ENCODE assay signal across 14 cellular contexts in the genomic region with DNA sequence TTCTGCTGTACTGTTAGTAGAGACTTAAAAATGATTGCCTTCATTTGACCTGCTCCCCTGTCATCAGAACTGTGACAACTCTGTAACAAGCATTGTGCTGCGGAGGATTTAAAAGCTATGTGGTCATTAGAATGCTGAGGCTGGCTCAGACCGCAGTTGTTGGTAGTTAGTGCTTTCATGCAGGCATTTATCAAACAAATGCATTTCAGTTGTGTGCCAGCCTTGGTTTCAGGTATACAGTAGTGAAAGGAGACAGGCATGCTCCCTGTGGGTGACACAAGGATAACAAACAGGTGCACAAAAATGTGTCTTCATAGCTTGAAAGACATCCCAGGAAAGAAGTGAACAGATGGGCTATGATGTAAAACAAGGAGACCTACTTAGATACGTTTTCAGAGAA.
DNase-seq lines count a peak whose midpoint lies in the region; ATAC-seq and TF ChIP-seq lines count a peak whose summit lies in the region.
"Had no signal": no experiment of that assay in that cellular context is flagged by ENCODE, and none has a peak within 500 bp of the region (broad histone marks: within the 10 kb centered on the region; RNA-seq: fewer than 3 reads in every experiment).

No MANE protein-coding gene starts in this region.

- no peak overlapping the region for H3K23ac ChIP-seq in mesendoderm (ENCODE audit: low read length)

- no peaks in the 10 kb centered on the region for H3K9me3 ChIP-seq in body of pancreas

- H3K79me2 ChIP-seq in mesendoderm (ENCODE audit: control insufficient read depth, insufficient read depth, low read length): peaks cover 12% of the 10 kb centered on the region

- intact Hi-C loops in Right ventricle myocardium superior (cut with DNase I): loop anchor here (10.0 kb wide), 1 partner anchor 51 kb away; no protein-coding TSS in a partner anchor
- intact Hi-C loops in cardiac septum (cut with DNase I): no loop called here
- intact Hi-C loops in body of pancreas (cut with DNase I): no loop called here

- peak overlapping the region; percentile 36 for H3K4ac ChIP-seq in mesendoderm (ENCODE audit: low read depth, low read length)

- H3K18ac ChIP-seq in mesendoderm (ENCODE audit: low read length): peak overlapping the region; percentile 88

- peak overlapping the region; percentile 21 for H2BK120ac ChIP-seq in mesendoderm (ENCODE audit: low read depth, low read length)

- H3K27me3 ChIP-seq in body of pancreas: no peaks in the 10 kb centered on the region
- no peaks in the 10 kb centered on the region for H3K27me3 ChIP-seq in mesendoderm (ENCODE audit: insufficient read depth, low read length, poor library complexity)

- H3K27ac ChIP-seq in body of pancreas (peak overlapping the region in 1 of 4 donors; percentile 19), mesendoderm (ENCODE audit: low read depth, low read length) (peak overlapping the region; percentile 81)

- H4K8ac ChIP-seq in mesendoderm (ENCODE audit: low read depth, low read length): no peak overlapping the region

- H3K4me1 ChIP-seq in body of pancreas: peaks cover 50% of the 10 kb centered on the region
- peaks cover 11% of the 10 kb centered on the region for H3K4me1 ChIP-seq in mesendoderm (ENCODE audit: control insufficient read depth, low read depth, low read length)

- peak; percentile 23 for ATAC-seq in Right ventricle myocardium superior (ENCODE audit: poor library complexity)
- peak; percentile 31 for ATAC-seq in body of pancreas
- ATAC-seq in HG02678 (IDR thresholded peaks at IDR 0.05; ENCODE audit: unreplicated experiment): no peak
- ATAC-seq: activated CD4-positive, alpha-beta T cell treated with anti-CD3 and anti-CD28 coated beads for 36 hours; HCT116; stimulated activated naive CD8-positive, alpha-beta T cell treated with anti-CD3 and anti-CD28 coated beads, Interleukin-15, Interleukin-2, amounts not matched to agents 100 U/mL and 50 U/mL, for 24 hours had no signal

- H2BK15ac ChIP-seq in mesendoderm (replicated peaks; ENCODE audit: low read depth): no peak overlapping the region

- peaks cover 1% of the 10 kb centered on the region for H3K79me1 ChIP-seq in mesendoderm (ENCODE audit: low read length)

- no peak overlapping the region for H3K4me3 ChIP-seq in body of pancreas
- no peak overlapping the region for H3K4me3 ChIP-seq in mesendoderm (ENCODE audit: low read length)

- 57 to 58% methylated on average over 3 of the region's 3 CpGs for WGBS in body of pancreas, 2 donors
- no CpG with 5 or more reads among the region's 3 CpGs for WGBS in mesendoderm (ENCODE audit: extremely low coverage, insufficient coverage, low lambda C conversion rate)

- H2BK5ac ChIP-seq in mesendoderm (ENCODE audit: low read length): no peak overlapping the region

- peak overlapping the region; percentile 44 for H3K56ac ChIP-seq in mesendoderm (ENCODE audit: low read length)

- H2AK5ac ChIP-seq in mesendoderm (ENCODE audit: low read length): peak overlapping the region; percentile 1

- no peak for TF ChIP-seq POLR2A in body of pancreas (IDR thresholded peaks at IDR 0.05)

- H3K9ac ChIP-seq in mesendoderm (ENCODE audit: low read length): peak overlapping the region; percentile 1

- no peak for DNase-seq in Right ventricle myocardium superior
- no peak for DNase-seq in cardiac septum (ENCODE audit: low spot score)
- DNase-seq in body of pancreas: peak in 1 of 4 donors; percentile 4
- DNase-seq in mesendoderm: peak; percentile 45
- DNase-seq in superior temporal gyrus (ENCODE audit: extremely low spot score): peak; percentile 42
- DNase-seq in ureter (ENCODE audit: low spot score): no peak
- DNase-seq in activated T-cell treated with anti-CD3 and anti-CD28 coated beads for 4 hours: no peak
- DNase-seq: activated CD4-positive, alpha-beta T cell treated with anti-CD3 and anti-CD28 coated beads for 36 hours; activated naive CD8-positive, alpha-beta T cell treated with anti-CD3 and anti-CD28 coated beads, Interleukin-2, amount 10 ng/mL, durations not matched to agents 7 days and 5 days; NCI-H1092; SHP77 treated with DMSO at 0.1 percent for 48 hours; stimulated activated naive CD8-positive, alpha-beta T cell treated with anti-CD3 and anti-CD28 coated beads, Interleukin-15, Interleukin-2, amounts not matched to agents 100 U/mL and 50 U/mL, for 24 hours had no signal

- H4K5ac ChIP-seq in mesendoderm (ENCODE audit: low read length): no peak overlapping the region

- no peak overlapping the region for H3K4me2 ChIP-seq in mesendoderm (ENCODE audit: low read length)

- no peak for TF ChIP-seq CTCF in body of pancreas (IDR thresholded peaks at IDR 0.05)

- H3K36me3 ChIP-seq in body of pancreas (replicated peaks in 1 of 2; ENCODE audit: insufficient read depth in 1 of 2, low read depth in 2 of 2) (no peaks in the 10 kb centered on the region), mesendoderm (ENCODE audit: control insufficient read depth, insufficient read depth, low read length) (peaks cover 2% of the 10 kb centered on the region)

Comparison
In these comparisons a context has a peak if more than half of its experiments do, and no peak if none do; other contexts are left out.
1. DNase-seq: peak in mesendoderm (single experiment) and superior temporal gyrus (single experiment); none in Right ventricle myocardium superior (single experiment), cardiac septum (single experiment), ureter (single experiment) and activated T-cell treated with anti-CD3 and anti-CD28 coated beads for 4 hours (single experiment).